8 cellular contexts compared by ENCODE assay signal in genomic region chr17:31842416-31843381, GRCh38. TPM values are rescaled to one million over a fixed set of nuclear protein-coding genes. Genes with fewer than 3 reads are reported as not detected.
A peak's percentile ranks its signal among the peaks of the same experiment; 100 is the strongest.
DNase-seq lines count a peak whose midpoint lies in the region; ATAC-seq, FAIRE-seq and TF ChIP-seq lines count a peak whose summit lies in the region.

No MANE protein-coding gene starts in this region.

- peak; percentile 59 for DNase-seq in activated gamma-delta T cell treated with Interleukin-2 at 50 U/mL for 16 hours
- DNase-seq in activated gamma-delta T cell (lab: John Stamatoyannopoulos, UW) = no peak
- DNase-seq in NCI-H2196 treated with DMSO at 0.1 percent for 48 hours (lab: John Stamatoyannopoulos, UW; ENCODE audit: unreplicated experiment) = peak; percentile 42
- DNase-seq in activated CD4-positive, CD25-positive, alpha-beta regulatory T cell (lab: John Stamatoyannopoulos, UW) = peak; percentile 24 to 38 (median 32)
- peak; percentile 36 to 44 for DNase-seq in central memory CD8-positive, alpha-beta T cell (ENCODE audit: low spot score in 2 of 2)
- no peak for DNase-seq in keratinocyte (ENCODE audit: low read depth, low spot score)
- peak; percentile 39 to 68 (median 41) for DNase-seq in stimulated activated CD4-positive, alpha-beta T cell treated with anti-CD3 and anti-CD28 coated beads, Interleukin-12 subunit alpha, Interleukin-12 subunit beta, amount 100 ng/mL, for 48 hours (ENCODE audit: low read depth in 2 of 3, low spot score in 1 of 3)

- H3K36me3 Mint-ChIP-seq in central memory CD8-positive, alpha-beta T cell (ENCODE audit: insufficient read depth) = no peaks in the 10 kb centered on the region

- peak; percentile 89 for FAIRE-seq in keratinocyte (lab: Jason Lieb, UNC)

- H3K9ac ChIP-seq in keratinocyte (ENCODE audit: control insufficient read depth, extremely low read depth, insufficient read depth, low read length) = no peak overlapping the region

- dilution Hi-C loops in keratinocyte (cut with MboI; ENCODE audit: extremely low pct_ligation_motif_present, low sequenced_read_pairs) = no loop called here

- TF ChIP-seq CTCF in keratinocyte (optimal IDR thresholded peaks at IDR 0.05 in 1 of 3, IDR thresholded peaks at IDR 0.05 in 1 of 3, conservative IDR thresholded peaks at IDR 0.05 in 1 of 3; ENCODE audit: extremely low read depth in 1 of 3, insufficient read depth in 2 of 3, low read length in 3 of 3) = peak; percentile 87 to 96 (median 91)

- peaks cover 9% of the 10 kb centered on the region for H3K4me1 ChIP-seq in keratinocyte (ENCODE audit: control insufficient read depth, extremely low read depth, insufficient read depth, low read length)

- no peak overlapping the region for H3K27ac ChIP-seq in keratinocyte (ENCODE audit: control insufficient read depth, insufficient read depth, low read length)

- no peaks in the 10 kb centered on the region for H3K27me3 ChIP-seq in keratinocyte (ENCODE audit: control insufficient read depth, extremely low read depth, insufficient read depth, low read length)

- no peaks in the 10 kb centered on the region for H3K9me1 ChIP-seq in keratinocyte (ENCODE audit: control insufficient read depth, extremely low read depth, insufficient read depth, low read length)

- H3K4me3 ChIP-seq in keratinocyte (ENCODE audit: control insufficient read depth in 2 of 3, extremely low read depth in 1 of 3, insufficient read depth in 2 of 3, low read depth in 1 of 3, low read length in 3 of 3) = peak overlapping the region in 1 of 3 experiments; percentile 36

- ATAC-seq in central memory CD8-positive, alpha-beta T cell (replicated peaks; ENCODE audit: extremely low read depth, poor library complexity, severe bottlenecking) = no peak
- no peak for ATAC-seq in HG03442 (IDR thresholded peaks at IDR 0.05; ENCODE audit: unreplicated experiment)

- H3K4me3 Mint-ChIP-seq in central memory CD8-positive, alpha-beta T cell = no peak overlapping the region

- peak overlapping the region; percentile 65 for H2AFZ ChIP-seq in keratinocyte (ENCODE audit: control insufficient read depth, low read length)

- H3K9me3 Mint-ChIP-seq in central memory CD8-positive, alpha-beta T cell = no peaks in the 10 kb centered on the region

- H4K20me1 ChIP-seq in keratinocyte (ENCODE audit: control insufficient read depth, extremely low read depth, insufficient read depth, low read length) = no peaks in the 10 kb centered on the region

- H3K27me3 Mint-ChIP-seq in central memory CD8-positive, alpha-beta T cell = no peaks in the 10 kb centered on the region

- no peaks in the 10 kb centered on the region for H3K9me3 ChIP-seq in keratinocyte (ENCODE audit: control insufficient read depth, low read depth, low read length)

- no peak overlapping the region for H3K27ac Mint-ChIP-seq in central memory CD8-positive, alpha-beta T cell (ENCODE audit: low read depth)

- no peaks in the 10 kb centered on the region for H3K4me1 Mint-ChIP-seq in central memory CD8-positive, alpha-beta T cell

- no peaks in the 10 kb centered on the region for H3K36me3 ChIP-seq in keratinocyte (ENCODE audit: control insufficient read depth in 2 of 2, extremely low read depth in 1 of 2, insufficient read depth in 2 of 2, low read length in 2 of 2)

- peak overlapping the region; percentile 90 for H3K4me2 ChIP-seq in keratinocyte (ENCODE audit: control insufficient read depth, extremely low read depth, insufficient read depth, low read depth, low read length)

- H3K79me2 ChIP-seq in keratinocyte (ENCODE audit: control insufficient read depth, insufficient read depth, low read length) = no peaks in the 10 kb centered on the region

RNA-seq across cellular contexts. Expression of gene COPRS, which starts 16.3 kb away (rescaled TPM):
- polyA plus RNA-seq in keratinocyte = 19.2 to 41.3 TPM (median 30.3 TPM) in 3 replicates
- 51.9 TPM for polyA plus RNA-seq in keratinocyte (2011; ENCODE audit: low read depth)
- 36.2 and 38.9 TPM in 2 replicates for polyA plus RNA-seq in keratinocyte (2011; cell fraction: cytosol; rRNA removed)
- 13.9 and 14.8 TPM in 2 replicates for polyA plus RNA-seq in keratinocyte (2011; cell fraction: nucleus; rRNA removed)
- polyA plus RNA-seq in keratinocyte (2012; ENCODE audit: low replicate concordance) = 31.9 and 38.4 TPM in 2 replicates
- 8.0 to 26.7 TPM (median 19.1 TPM) in 3 replicates for polyA minus RNA-seq in keratinocyte
- polyA minus RNA-seq in keratinocyte (2011; cell fraction: cytosol; rRNA and poly(A)+ RNA removed) = 22.8 TPM
- 2.6 and 4.1 TPM in 2 replicates for polyA minus RNA-seq in keratinocyte (2011; cell fraction: nucleus; rRNA and poly(A)+ RNA removed)

RNA-seq across cellular contexts. Expression of gene UTP6, which starts 58.8 kb away (rescaled TPM):
- polyA plus RNA-seq in keratinocyte = 32.5 to 82.9 TPM (median 35.8 TPM) in 3 replicates
- 132 TPM for polyA plus RNA-seq in keratinocyte (2011; ENCODE audit: low read depth)
- polyA plus RNA-seq in keratinocyte (2011; cell fraction: cytosol; rRNA removed) = 21.8 and 42.7 TPM in 2 replicates
- polyA plus RNA-seq in keratinocyte (2011; cell fraction: nucleus; rRNA removed) = 53.5 and 82.2 TPM in 2 replicates
- polyA plus RNA-seq in keratinocyte (2012; ENCODE audit: low replicate concordance) = 54.6 and 72.7 TPM in 2 replicates
- polyA minus RNA-seq in keratinocyte = 3.0 to 29.2 TPM (median 8.6 TPM) in 3 replicates
- 10.7 TPM for polyA minus RNA-seq in keratinocyte (2011; cell fraction: cytosol; rRNA and poly(A)+ RNA removed)
- polyA minus RNA-seq in keratinocyte (2011; cell fraction: nucleus; rRNA and poly(A)+ RNA removed) = 10.0 and 25.0 TPM in 2 replicates

Comparison
In these comparisons a context has a peak if more than half of its experiments do, and no peak if none do; other contexts are left out.
1. DNase-seq: peak in activated gamma-delta T cell treated with Interleukin-2 at 50 U/mL for 16 hours (single experiment), NCI-H2196 treated with DMSO at 0.1 percent for 48 hours (single experiment), activated CD4-positive, CD25-positive, alpha-beta regulatory T cell (4 of 4), central memory CD8-positive, alpha-beta T cell (2 of 2) and stimulated activated CD4-positive, alpha-beta T cell treated with anti-CD3 and anti-CD28 coated beads, Interleukin-12 subunit alpha, Interleukin-12 subunit beta, amount 100 ng/mL, for 48 hours (3 of 3); none in activated gamma-delta T cell (single experiment) and keratinocyte (single experiment).